ENCODE assay signal across 8 cellular contexts in the genomic region with DNA sequence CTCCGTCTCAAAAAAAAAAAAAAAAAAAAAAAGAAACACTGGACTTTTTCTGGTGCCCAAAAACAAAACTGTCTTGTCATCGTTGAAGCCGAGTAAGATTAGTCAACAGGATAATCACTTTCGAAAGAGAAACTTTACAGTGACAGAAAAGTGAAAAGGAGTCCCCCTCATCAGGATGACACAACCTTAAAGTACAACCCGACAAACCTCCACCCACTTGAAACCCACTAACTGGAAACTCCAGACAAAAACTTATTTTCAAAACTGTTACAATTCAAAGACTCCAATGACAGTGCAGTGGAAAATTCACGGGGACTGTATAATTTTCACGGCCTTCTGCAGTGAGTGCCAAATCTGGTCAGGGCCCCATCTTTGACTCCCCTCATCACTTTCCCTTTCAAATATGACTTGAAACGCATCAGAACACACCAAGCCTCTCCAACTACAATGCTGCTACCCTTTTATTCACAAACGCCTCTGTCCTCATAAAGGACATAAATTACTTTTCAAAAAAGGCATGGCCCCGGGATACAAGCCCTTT. TPM values are rescaled to one million over a fixed set of nuclear protein-coding genes. Genes with fewer than 3 reads are reported as not detected.
DNase-seq lines count a peak whose midpoint lies in the region; TF ChIP-seq lines count a peak whose summit lies in the region.

No MANE protein-coding gene starts in this region.

- TF ChIP-seq CTCF in C4-2B (conservative IDR thresholded peaks at IDR 0.05): no peak
- no peak for TF ChIP-seq CTCF in GM20000 (IDR thresholded peaks at IDR 0.05; ENCODE audit: extremely low read depth, missing control alignments)
- TF ChIP-seq CTCF in fibroblast of mammary gland (conservative IDR thresholded peaks at IDR 0.05; ENCODE audit: control insufficient read depth, insufficient read depth, low read depth, low read length): no peak
- TF ChIP-seq CTCF in progenitor cell of endocrine pancreas (IDR thresholded peaks at IDR 0.05; ENCODE audit: unreplicated experiment): no peak

- peak overlapping the region; percentile 79; the same call in 1 of the 2 replicates for H3K27ac ChIP-seq in C4-2B

- H3K4me3 ChIP-seq in fibroblast of mammary gland (ENCODE audit: control insufficient read depth, low read depth, low read length): peak overlapping the region; percentile 87

- intact Hi-C loops in activated CD4-positive, alpha-beta memory T cell treated with anti-CD3 and anti-CD28 coated beads for 36 hours (cut with micrococcal nuclease): loop anchor here (1.0 to 5.0 kb wide), 9 partner anchors 14 to 352 kb away; a partner anchor contains a TSS

- POLR2A ChIA-PET in activated CD4-positive, alpha-beta memory T cell treated with anti-CD3 and anti-CD28 coated beads for 36 hours (lab: Charles Lee): interaction anchor here (1.0 to 2.7 kb wide), 8 partner anchors 12 to 349 kb away, joined by 3 to 13 read pairs (median 6); a partner anchor contains a TSS

- peak overlapping the region; percentile 89 for H3K4me3 Mint-ChIP-seq in activated CD4-positive, alpha-beta memory T cell treated with anti-CD3 and anti-CD28 coated beads for 36 hours
- peak overlapping the region; percentile 94 for H3K4me3 Mint-ChIP-seq in progenitor cell of endocrine pancreas (ENCODE audit: low read depth)

- peak; percentile 90 for DNase-seq in GM20000 (ENCODE audit: low spot score)
- DNase-seq in HS-5 (ENCODE audit: low read depth): peak; percentile 37
- DNase-seq in activated CD4-positive, alpha-beta memory T cell treated with anti-CD3 and anti-CD28 coated beads for 36 hours: peak; percentile 69
- peak; percentile 50 for DNase-seq in fibroblast of mammary gland (ENCODE audit: low read depth)
- no peak for DNase-seq in progenitor cell of endocrine pancreas (ENCODE audit: low spot score, unreplicated experiment)
- no peak for DNase-seq in NCI-H2196 (lab: John Stamatoyannopoulos, UW; ENCODE audit: unreplicated experiment)
- DNase-seq in NCI-H1092 (lab: John Stamatoyannopoulos, UW): no peak

- peaks cover 37% of the 10 kb centered on the region for H3K4me1 Mint-ChIP-seq in activated CD4-positive, alpha-beta memory T cell treated with anti-CD3 and anti-CD28 coated beads for 36 hours (ENCODE audit: low read depth)
- peaks cover 36% of the 10 kb centered on the region for H3K4me1 Mint-ChIP-seq in progenitor cell of endocrine pancreas (ENCODE audit: low read depth)

- H3K27me3 Mint-ChIP-seq in activated CD4-positive, alpha-beta memory T cell treated with anti-CD3 and anti-CD28 coated beads for 36 hours: peaks cover 10% of the 10 kb centered on the region
- H3K27me3 Mint-ChIP-seq in progenitor cell of endocrine pancreas: no peaks in the 10 kb centered on the region

- no peaks in the 10 kb centered on the region for H3K9me3 Mint-ChIP-seq in activated CD4-positive, alpha-beta memory T cell treated with anti-CD3 and anti-CD28 coated beads for 36 hours
- H3K9me3 Mint-ChIP-seq in progenitor cell of endocrine pancreas (ENCODE audit: low read depth): no peaks in the 10 kb centered on the region

- H3K27ac Mint-ChIP-seq in activated CD4-positive, alpha-beta memory T cell treated with anti-CD3 and anti-CD28 coated beads for 36 hours: peak overlapping the region; percentile 96
- H3K27ac Mint-ChIP-seq in progenitor cell of endocrine pancreas: peak overlapping the region; percentile 96

- CTCF ChIA-PET in activated CD4-positive, alpha-beta memory T cell treated with anti-CD3 and anti-CD28 coated beads for 36 hours (lab: Charles Lee): interaction anchor here (1.2 to 1.3 kb wide), 2 partner anchors 14 to 53 kb away, joined by 3 to 6 read pairs; no protein-coding TSS in a partner anchor

- H3K36me3 Mint-ChIP-seq in activated CD4-positive, alpha-beta memory T cell treated with anti-CD3 and anti-CD28 coated beads for 36 hours: peaks cover 9% of the 10 kb centered on the region
- peaks cover 2% of the 10 kb centered on the region for H3K36me3 Mint-ChIP-seq in progenitor cell of endocrine pancreas (ENCODE audit: insufficient read depth)

RNA-seq across cellular contexts. Expression of a gene that starts 1.2 kb away (rescaled TPM):
- total RNA-seq in activated CD4-positive, alpha-beta memory T cell treated with anti-CD3 and anti-CD28 coated beads for 36 hours: 10 to 100 TPM; 41.3 to 41.9 TPM
- total RNA-seq in progenitor cell of endocrine pancreas: 74.6 and 75.3 TPM in 2 replicates

RNA-seq across cellular contexts. Expression of a gene that starts 50.5 kb away (rescaled TPM):
- 10 to 100 TPM; 33.6 to 36.1 TPM for total RNA-seq in activated CD4-positive, alpha-beta memory T cell treated with anti-CD3 and anti-CD28 coated beads for 36 hours
- total RNA-seq in progenitor cell of endocrine pancreas: 51.8 and 52.3 TPM in 2 replicates

Comparison
In these comparisons a context has a peak if more than half of its experiments do, and no peak if none do; other contexts are left out.
1. DNase-seq: peak in GM20000 (single experiment), HS-5 (single experiment), activated CD4-positive, alpha-beta memory T cell treated with anti-CD3 and anti-CD28 coated beads for 36 hours (single experiment) and fibroblast of mammary gland (single experiment); none in progenitor cell of endocrine pancreas (single experiment), NCI-H2196 (single experiment) and NCI-H1092 (single experiment).